8 cellular contexts compared by ENCODE assay signal in genomic region chr2:216082388-216082733, GRCh38. TPM values are rescaled to one million over a fixed set of nuclear protein-coding genes. Genes with fewer than 3 reads are reported as not detected.
DNase-seq lines count a peak whose midpoint lies in the region; ATAC-seq and TF ChIP-seq lines count a peak whose summit lies in the region.

No MANE protein-coding gene starts in this region.

- H3K36me3 Mint-ChIP-seq in activated T-cell treated with anti-CD3 and anti-CD28 coated beads, Interleukin-2, amount 50 U/mL, for 24 hours (ENCODE audit: low read depth): peaks cover 12% of the 10 kb centered on the region
- H3K36me3 Mint-ChIP-seq in activated CD4-positive, alpha-beta memory T cell treated with anti-CD3 and anti-CD28 coated beads for 36 hours: peaks cover 3% of the 10 kb centered on the region

- 45 to 58% (median 54%) methylated on average over 6 to 7 of the region's 7 CpGs for WGBS in stomach, 5 donors

- peaks cover 64% of the 10 kb centered on the region for H3K4me1 Mint-ChIP-seq in activated T-cell treated with anti-CD3 and anti-CD28 coated beads, Interleukin-2, amount 50 U/mL, for 24 hours (ENCODE audit: low read depth)
- H3K4me1 Mint-ChIP-seq in activated CD4-positive, alpha-beta memory T cell treated with anti-CD3 and anti-CD28 coated beads for 36 hours (ENCODE audit: low read depth): peaks cover 55% of the 10 kb centered on the region

- H3K27ac ChIP-seq in iPS-18a (ENCODE audit: low read length) (no peak overlapping the region), stomach (peak overlapping the region in 3 of 5 donors; percentile 52 to 65 (median 60))

- intact Hi-C loops in activated CD4-positive, alpha-beta memory T cell treated with anti-CD3 and anti-CD28 coated beads for 36 hours (cut with micrococcal nuclease): loop anchor here (2.0 kb wide), 1 partner anchor 50 kb away; no protein-coding TSS in a partner anchor
- intact Hi-C loops in stomach (cut with DNase I; ENCODE audit: low total_unique reads): no loop called here

- no peak for DNase-seq in activated T-cell treated with anti-CD3 and anti-CD28 coated beads, Interleukin-2, amount 50 U/mL, for 24 hours
- DNase-seq in activated T-cell treated with anti-CD3 and anti-CD28 coated beads, Interleukin-2, amount 50 U/mL, for 1 hour: no peak
- DNase-seq in activated CD4-positive, alpha-beta memory T cell treated with anti-CD3 and anti-CD28 coated beads for 36 hours: peak; percentile 16
- DNase-seq in stomach (no peak), activated gamma-delta T cell (lab: John Stamatoyannopoulos, UW) (no peak)
- no peak for DNase-seq in stimulated activated CD4-positive, alpha-beta T cell treated with anti-CD3 and anti-CD28 coated beads, Interleukin-4, amount 100 ng/mL, for 4 hours

- POLR2A ChIA-PET in activated CD4-positive, alpha-beta memory T cell treated with anti-CD3 and anti-CD28 coated beads for 36 hours (lab: Charles Lee): no interaction called here

- CTCF ChIA-PET in activated CD4-positive, alpha-beta memory T cell treated with anti-CD3 and anti-CD28 coated beads for 36 hours (lab: Charles Lee): interaction anchor here (0.8 to 4.7 kb wide), 6 partner anchors 10 to 70 kb away, joined by 3 to 35 read pairs (median 14); partner anchors contain the start of gene XRCC5

- H3K9me3 ChIP-seq in iPS-18a (ENCODE audit: control insufficient read depth, low read depth, low read length) (no peaks in the 10 kb centered on the region), stomach (no peaks in the 10 kb centered on the region)

- no peaks in the 10 kb centered on the region for H3K9me3 Mint-ChIP-seq in activated T-cell treated with anti-CD3 and anti-CD28 coated beads, Interleukin-2, amount 50 U/mL, for 24 hours
- no peaks in the 10 kb centered on the region for H3K9me3 Mint-ChIP-seq in activated CD4-positive, alpha-beta memory T cell treated with anti-CD3 and anti-CD28 coated beads for 36 hours

- peak overlapping the region; percentile 91 for H3K27ac Mint-ChIP-seq in activated T-cell treated with anti-CD3 and anti-CD28 coated beads, Interleukin-2, amount 50 U/mL, for 24 hours
- H3K27ac Mint-ChIP-seq in activated CD4-positive, alpha-beta memory T cell treated with anti-CD3 and anti-CD28 coated beads for 36 hours: peak overlapping the region; percentile 77

- H3K4me3 Mint-ChIP-seq in activated T-cell treated with anti-CD3 and anti-CD28 coated beads, Interleukin-2, amount 50 U/mL, for 24 hours: peak overlapping the region; percentile 94
- H3K4me3 Mint-ChIP-seq in activated CD4-positive, alpha-beta memory T cell treated with anti-CD3 and anti-CD28 coated beads for 36 hours: peak overlapping the region; percentile 96

- no peak for ATAC-seq in GM18519 (IDR thresholded peaks at IDR 0.05; ENCODE audit: low FRiP score, unreplicated experiment)

- no peak for TF ChIP-seq CTCF in stomach (IDR thresholded peaks at IDR 0.05)

- H3K4me1 ChIP-seq in iPS-18a (ENCODE audit: control insufficient read depth, low read depth, low read length) (peaks cover 24% of the 10 kb centered on the region), stomach (peaks cover 5 to 44% (median 18%) of the 10 kb centered on the region in 4 donors)

- H3K27me3 ChIP-seq in iPS-18a (ENCODE audit: control insufficient read depth, insufficient read depth, low read length) (no peaks in the 10 kb centered on the region), stomach (no peaks in the 10 kb centered on the region)

- no peaks in the 10 kb centered on the region for H3K27me3 Mint-ChIP-seq in activated T-cell treated with anti-CD3 and anti-CD28 coated beads, Interleukin-2, amount 50 U/mL, for 24 hours
- no peaks in the 10 kb centered on the region for H3K27me3 Mint-ChIP-seq in activated CD4-positive, alpha-beta memory T cell treated with anti-CD3 and anti-CD28 coated beads for 36 hours

- H3K9ac ChIP-seq in iPS-18a (ENCODE audit: low read length): peak overlapping the region; percentile 78

- no peaks in the 10 kb centered on the region for H3K36me3 ChIP-seq in iPS-18a (ENCODE audit: control insufficient read depth, low read depth, low read length)
- no peaks in the 10 kb centered on the region for H3K36me3 ChIP-seq in stomach

- no peak for TF ChIP-seq EP300 in stomach (IDR thresholded peaks at IDR 0.05)

- TF ChIP-seq POLR2A in stomach (IDR thresholded peaks at IDR 0.05): no peak

- H3K4me3 ChIP-seq in iPS-18a (ENCODE audit: low read length) (peak overlapping the region; percentile 81), stomach (peak overlapping the region; percentile 60 to 90 (median 73))

RNA-seq across cellular contexts. Expression of gene TMEM169, which starts 0.6 kb away (rescaled TPM):
- 1 to 10 TPM; 2.0 to 2.7 TPM for total RNA-seq in activated CD4-positive, alpha-beta memory T cell treated with anti-CD3 and anti-CD28 coated beads for 36 hours
- total RNA-seq in stomach: 1 to 10 TPM in 1 of 5 donors, under 1 TPM in 2, not detected in 2; 0.55 to 2.8 (median 0.89) TPM
- polyA plus RNA-seq in stomach: under 1 TPM in 2 of 3 donors, not detected in 1; 0.05 to 0.37 TPM

RNA-seq across cellular contexts. Expression of gene PECR, which starts 0.8 kb away (rescaled TPM):
- 10 to 100 TPM; 23.3 to 27.6 TPM for total RNA-seq in activated CD4-positive, alpha-beta memory T cell treated with anti-CD3 and anti-CD28 coated beads for 36 hours
- 10 to 100 TPM in 2 of 5 donors, 1 to 10 TPM in 2, not detected in 1; 6.1 to 71.8 (median 8.3) TPM for total RNA-seq in stomach
- 1 to 10 TPM; 4.1 to 7.8 (median 4.9) TPM for polyA plus RNA-seq in stomach

RNA-seq across cellular contexts. Expression of gene XRCC5, which starts 26.8 kb away (rescaled TPM):
- 100 to 1,000 TPM; 510 to 515 TPM for total RNA-seq in activated CD4-positive, alpha-beta memory T cell treated with anti-CD3 and anti-CD28 coated beads for 36 hours
- total RNA-seq in stomach: 100 to 1,000 TPM in 3 of 5 donors, 10 to 100 TPM in 2; 80.4 to 302 (median 172) TPM
- polyA plus RNA-seq in stomach: 100 to 1,000 TPM in 1 of 3 donors, 10 to 100 TPM in 2; 70.2 to 101 (median 75.1) TPM
